In genomic region chr19:3095375-3096191, GRCh38 we compare ENCODE assay signal across 8 cellular contexts. TPM values are rescaled to one million over a fixed set of nuclear protein-coding genes. Genes with fewer than 3 reads are reported as not detected.
A peak's percentile ranks its signal among the peaks of the same experiment; 100 is the strongest.
DNase-seq lines count a peak whose midpoint lies in the region; ATAC-seq and TF ChIP-seq lines count a peak whose summit lies in the region.

No MANE protein-coding gene starts in this region.

- H3K27ac Mint-ChIP-seq in T-helper 17 cell, result peak overlapping the region; percentile 72

- H3K27ac ChIP-seq in brain microvascular endothelial cell (no peak overlapping the region), mesendoderm (ENCODE audit: low read depth, low read length) (no peak overlapping the region), stomach smooth muscle (ENCODE audit: low read length) (no peak overlapping the region)

- H3K23ac ChIP-seq in mesendoderm (ENCODE audit: low read length), result peak overlapping the region; percentile 9

- no peak overlapping the region for H2BK15ac ChIP-seq in mesendoderm (replicated peaks; ENCODE audit: low read depth)

- H3K4me3 Mint-ChIP-seq in T-helper 17 cell, result peak overlapping the region; percentile 86

- H3K4me2 ChIP-seq in mesendoderm (ENCODE audit: low read length), result peak overlapping the region; percentile 84

- H3K4me3 ChIP-seq in GM08714 (ENCODE audit: low read length) (peak overlapping the region; percentile 77), brain microvascular endothelial cell (ENCODE audit: low read depth, low read length) (peak overlapping the region; percentile 89), mesendoderm (ENCODE audit: low read length) (peak overlapping the region; percentile 66), stomach smooth muscle (ENCODE audit: low read length in 2 of 2) (peak overlapping the region; percentile 59 to 93)

- H3K4me1 ChIP-seq in mesendoderm (ENCODE audit: control insufficient read depth, low read depth, low read length), result peaks cover 8% of the 10 kb centered on the region
- H3K4me1 ChIP-seq in stomach smooth muscle (ENCODE audit: control insufficient read depth, insufficient read depth, low read length), result peaks cover 58% of the 10 kb centered on the region

- H2BK120ac ChIP-seq in mesendoderm (ENCODE audit: low read depth, low read length), result no peak overlapping the region

- peaks cover 42% of the 10 kb centered on the region for H3K79me2 ChIP-seq in mesendoderm (ENCODE audit: control insufficient read depth, insufficient read depth, low read length)

- peaks cover 31% of the 10 kb centered on the region for H3K27me3 Mint-ChIP-seq in T-helper 17 cell

- H3K36me3 ChIP-seq in brain microvascular endothelial cell (replicated peaks), result no peaks in the 10 kb centered on the region
- no peaks in the 10 kb centered on the region for H3K36me3 ChIP-seq in mesendoderm (ENCODE audit: control insufficient read depth, insufficient read depth, low read length)
- H3K36me3 ChIP-seq in stomach smooth muscle (ENCODE audit: control insufficient read depth in 2 of 2, insufficient read depth in 2 of 2, low read length in 2 of 2), result peaks cover 0 to 2% of the 10 kb centered on the region in 2 donors

- DNase-seq in T-helper 17 cell (peak; percentile 42 to 62 (median 42)), brain microvascular endothelial cell (no peak), mesendoderm (peak; percentile 88), AG08396 (ENCODE audit: low spot score) (no peak)

- no peak overlapping the region for H3K18ac ChIP-seq in mesendoderm (ENCODE audit: low read length)

- peak overlapping the region; percentile 90 for H3K56ac ChIP-seq in mesendoderm (ENCODE audit: low read length)

- no peak overlapping the region for H3K4ac ChIP-seq in mesendoderm (ENCODE audit: low read depth, low read length)

- no CpG with 5 or more reads among the region's 32 CpGs for WGBS in mesendoderm (ENCODE audit: extremely low coverage, insufficient coverage, low lambda C conversion rate)

- peaks cover 25% of the 10 kb centered on the region for H3K79me1 ChIP-seq in mesendoderm (ENCODE audit: low read length)

- H3K27me3 ChIP-seq in brain microvascular endothelial cell (replicated peaks) (no peaks in the 10 kb centered on the region), mesendoderm (ENCODE audit: insufficient read depth, low read length, poor library complexity) (no peaks in the 10 kb centered on the region), stomach smooth muscle (ENCODE audit: control insufficient read depth in 1 of 2, insufficient read depth in 2 of 2, low read length in 2 of 2) (no peaks in the 10 kb centered on the region)

- H3K9ac ChIP-seq in mesendoderm (ENCODE audit: low read length), result peak overlapping the region; percentile 94
- peak overlapping the region; percentile 87 for H3K9ac ChIP-seq in stomach smooth muscle (ENCODE audit: low read length in 2 of 2)

- H3K4me1 Mint-ChIP-seq in T-helper 17 cell, result peaks cover 24% of the 10 kb centered on the region

- in situ Hi-C loops in brain microvascular endothelial cell (cut with HindIII; ENCODE audit: low pct_ligation_motif_present, low sequenced_read_pairs), result no loop called here

- H4K8ac ChIP-seq in mesendoderm (ENCODE audit: low read depth, low read length), result no peak overlapping the region

- H3K36me3 Mint-ChIP-seq in T-helper 17 cell (ENCODE audit: low read depth), result peaks cover 2% of the 10 kb centered on the region

- no peak overlapping the region for H4K5ac ChIP-seq in mesendoderm (ENCODE audit: low read length)

- H3K9me3 ChIP-seq in T-helper 17 cell (ENCODE audit: control insufficient read depth, low read length, poor library complexity, severe bottlenecking), result no peaks in the 10 kb centered on the region
- H3K9me3 ChIP-seq in stomach smooth muscle (ENCODE audit: control insufficient read depth in 2 of 2, low read length in 2 of 2), result no peaks in the 10 kb centered on the region

- H2AK5ac ChIP-seq in mesendoderm (ENCODE audit: low read length), result no peak overlapping the region

- H2BK5ac ChIP-seq in mesendoderm (ENCODE audit: low read length), result no peak overlapping the region

- no peak for TF ChIP-seq CTCF in brain microvascular endothelial cell (IDR thresholded peaks at IDR 0.05; ENCODE audit: low read depth, low read length, missing control alignments)

- peak; percentile 77 for ATAC-seq in T-helper 17 cell
- no peak for ATAC-seq in GM19455 (IDR thresholded peaks at IDR 0.05; ENCODE audit: unreplicated experiment)
- no peak for ATAC-seq in GM21360 (IDR thresholded peaks at IDR 0.05; ENCODE audit: unreplicated experiment)

RNA-seq across cellular contexts. Expression of gene GNA11, which starts 1.4 kb away (rescaled TPM):
- 1 to 10 TPM in 1 of 2 donors, under 1 TPM in 1; 0.85 to 1.6 TPM for total RNA-seq in T-helper 17 cell
- polyA plus RNA-seq in mesendoderm (2013, experiment 1 of 2), result 19.0 TPM
- 19.6 TPM for polyA plus RNA-seq in mesendoderm (2013, experiment 2 of 2)

RNA-seq across cellular contexts. Expression of gene TLE5, which starts 33.3 kb away (rescaled TPM):
- 100 to 1,000 TPM; 869 to 906 TPM for total RNA-seq in T-helper 17 cell
- polyA plus RNA-seq in mesendoderm (2013, experiment 1 of 2), result 69.9 TPM
- 71.4 TPM for polyA plus RNA-seq in mesendoderm (2013, experiment 2 of 2)

RNA-seq across cellular contexts. Expression of gene GNA15, which starts 40.2 kb away (rescaled TPM):
- total RNA-seq in T-helper 17 cell, result 10 to 100 TPM; 28.7 to 54.1 TPM
- 0.21 TPM for polyA plus RNA-seq in mesendoderm (2013, experiment 1 of 2)
- 0.17 TPM for polyA plus RNA-seq in mesendoderm (2013, experiment 2 of 2)

Comparison
In these comparisons a context has a peak if more than half of its experiments do, and no peak if none do; other contexts are left out.
1. DNase-seq: peak in T-helper 17 cell (3 of 3) and mesendoderm (single experiment); none in brain microvascular endothelial cell (single experiment) and AG08396 (single experiment).
2. Peak in every context shown above with its lines, with median percentiles within 50 percentile points of each other: H3K4me3 ChIP-seq.